In the genomic region with DNA sequence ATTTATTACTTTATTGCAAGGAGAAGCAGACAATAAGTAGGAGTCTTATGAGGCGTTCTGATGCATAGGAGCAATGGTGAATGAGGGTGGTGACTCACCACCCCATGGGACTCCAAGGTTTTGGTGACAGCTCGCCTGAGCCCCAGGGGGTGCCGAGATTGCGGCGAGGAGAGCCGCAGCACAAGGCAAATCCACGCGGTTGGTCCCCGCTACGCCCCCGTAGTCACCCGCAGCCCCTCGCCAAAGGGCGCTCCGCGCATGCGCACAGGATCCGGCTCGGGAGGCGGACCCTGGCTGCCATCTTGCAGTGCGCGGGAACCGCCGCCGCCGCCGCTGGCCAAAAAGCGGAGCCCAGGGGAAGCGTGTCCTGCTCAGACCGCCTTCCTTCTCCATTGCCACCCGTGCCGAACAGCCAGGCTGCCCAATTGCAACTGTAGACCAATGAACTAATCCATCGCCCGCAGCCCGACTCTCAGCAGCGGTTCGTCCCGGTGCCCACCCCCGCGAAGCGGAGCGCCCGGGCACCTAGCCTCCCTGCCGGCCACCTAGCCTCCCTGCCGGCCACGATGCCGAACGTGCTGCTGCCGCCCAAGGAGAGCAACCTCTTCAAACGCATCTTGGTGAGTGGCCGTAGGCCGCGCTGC, we compare ENCODE assay signal across 1 cellular context.
TF ChIP-seq lines count a peak whose summit lies in the region.

TSS of gene NAA16 (plus strand) at position 305 of the 644 bp plus-strand sequence. CDS start at position 567, 262 bp downstream.

TF ChIP-seq in HEK293, 187 proteins besides CTCF, POLR2A, EP300 and RAD21 (continued from another document and continues in another):
- TF ChIP-seq, protein P1, sequence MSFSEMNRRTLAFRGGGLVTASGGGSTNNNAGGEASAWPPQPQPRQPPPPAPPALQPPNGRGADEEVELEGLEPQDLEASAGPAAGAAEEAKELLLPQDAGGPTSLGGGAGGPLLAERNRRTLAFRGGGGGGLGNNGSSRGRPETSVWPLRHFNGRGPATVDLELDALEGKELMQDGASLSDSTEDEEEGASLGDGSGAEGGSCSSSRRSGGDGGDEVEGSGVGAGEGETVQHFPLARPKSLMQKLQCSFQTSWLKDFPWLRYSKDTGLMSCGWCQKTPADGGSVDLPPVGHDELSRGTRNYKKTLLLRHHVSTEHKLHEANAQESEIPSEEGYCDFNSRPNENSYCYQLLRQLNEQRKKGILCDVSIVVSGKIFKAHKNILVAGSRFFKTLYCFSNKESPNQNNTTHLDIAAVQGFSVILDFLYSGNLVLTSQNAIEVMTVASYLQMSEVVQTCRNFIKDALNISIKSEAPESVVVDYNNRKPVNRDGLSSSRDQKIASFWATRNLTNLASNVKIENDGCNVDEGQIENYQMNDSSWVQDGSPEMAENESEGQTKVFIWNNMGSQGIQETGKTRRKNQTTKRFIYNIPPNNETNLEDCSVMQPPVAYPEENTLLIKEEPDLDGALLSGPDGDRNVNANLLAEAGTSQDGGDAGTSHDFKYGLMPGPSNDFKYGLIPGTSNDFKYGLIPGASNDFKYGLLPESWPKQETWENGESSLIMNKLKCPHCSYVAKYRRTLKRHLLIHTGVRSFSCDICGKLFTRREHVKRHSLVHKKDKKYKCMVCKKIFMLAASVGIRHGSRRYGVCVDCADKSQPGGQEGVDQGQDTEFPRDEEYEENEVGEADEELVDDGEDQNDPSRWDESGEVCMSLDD (tag by site-specific recombination; IDR thresholded peaks at IDR 0.05), result no peak
- TF ChIP-seq ZNF792 (tag by site-specific recombination; IDR thresholded peaks at IDR 0.05), result no peak
- TF ChIP-seq MZF1 (tag by site-specific recombination; IDR thresholded peaks at IDR 0.05; ENCODE audit: borderline replicate concordance), result no peak
- peak; percentile 93 for TF ChIP-seq ZEB2 (tag by site-specific recombination; IDR thresholded peaks at IDR 0.05)
- no peak for TF ChIP-seq OVOL3 (tag by site-specific recombination; IDR thresholded peaks at IDR 0.05)
- no peak for TF ChIP-seq BCL11A (tag by site-specific recombination; IDR thresholded peaks at IDR 0.05; ENCODE audit: low read depth)
- TF ChIP-seq, protein P2, sequence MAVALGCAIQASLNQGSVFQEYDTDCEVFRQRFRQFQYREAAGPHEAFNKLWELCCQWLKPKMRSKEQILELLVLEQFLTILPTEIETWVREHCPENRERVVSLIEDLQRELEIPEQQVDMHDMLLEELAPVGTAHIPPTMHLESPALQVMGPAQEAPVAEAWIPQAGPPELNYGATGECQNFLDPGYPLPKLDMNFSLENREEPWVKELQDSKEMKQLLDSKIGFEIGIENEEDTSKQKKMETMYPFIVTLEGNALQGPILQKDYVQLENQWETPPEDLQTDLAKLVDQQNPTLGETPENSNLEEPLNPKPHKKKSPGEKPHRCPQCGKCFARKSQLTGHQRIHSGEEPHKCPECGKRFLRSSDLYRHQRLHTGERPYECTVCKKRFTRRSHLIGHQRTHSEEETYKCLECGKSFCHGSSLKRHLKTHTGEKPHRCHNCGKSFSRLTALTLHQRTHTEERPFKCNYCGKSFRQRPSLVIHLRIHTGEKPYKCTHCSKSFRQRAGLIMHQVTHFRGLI (tag by site-specific recombination; IDR thresholded peaks at IDR 0.05), result no peak
- TF ChIP-seq ZNF16 (tag by site-specific recombination; IDR thresholded peaks at IDR 0.05; ENCODE audit: low read depth), result no peak
- no peak for TF ChIP-seq ZNF248 (tag by site-specific recombination; IDR thresholded peaks at IDR 0.05)
- no peak for TF ChIP-seq PBX3 (CRISPR knock-in tag; IDR thresholded peaks at IDR 0.05)
- no peak for TF ChIP-seq ZNF654 (tag by site-specific recombination; IDR thresholded peaks at IDR 0.05; ENCODE audit: low read depth)
- peak; percentile 97 for TF ChIP-seq PATZ1 (tag by site-specific recombination; IDR thresholded peaks at IDR 0.05)
- TF ChIP-seq, protein P3, sequence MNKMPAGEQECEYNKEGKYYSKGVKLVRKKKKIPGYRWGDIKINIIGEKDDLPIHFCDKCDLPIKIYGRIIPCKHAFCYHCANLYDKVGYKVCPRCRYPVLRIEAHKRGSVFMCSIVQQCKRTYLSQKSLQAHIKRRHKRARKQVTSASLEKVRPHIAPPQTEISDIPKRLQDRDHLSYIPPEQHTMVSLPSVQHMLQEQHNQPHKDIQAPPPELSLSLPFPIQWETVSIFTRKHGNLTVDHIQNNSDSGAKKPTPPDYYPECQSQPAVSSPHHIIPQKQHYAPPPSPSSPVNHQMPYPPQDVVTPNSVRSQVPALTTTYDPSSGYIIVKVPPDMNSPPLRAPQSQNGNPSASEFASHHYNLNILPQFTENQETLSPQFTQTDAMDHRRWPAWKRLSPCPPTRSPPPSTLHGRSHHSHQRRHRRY (tag by site-specific recombination; IDR thresholded peaks at IDR 0.05), result no peak
- peak; percentile 69; the same call in 1 of the 2 replicates for TF ChIP-seq ZNF558 (tag by site-specific recombination; IDR thresholded peaks at IDR 0.05)
- peak; percentile 64 for TF ChIP-seq EGR2 (tag by site-specific recombination; IDR thresholded peaks at IDR 0.05; ENCODE audit: low read depth)
- TF ChIP-seq ZNF350 (tag by site-specific recombination; IDR thresholded peaks at IDR 0.05), result no peak
- TF ChIP-seq ZNF174 (tag by site-specific recombination; IDR thresholded peaks at IDR 0.05), result no peak
- peak; percentile 93 for TF ChIP-seq HIC1 (tag by site-specific recombination; IDR thresholded peaks at IDR 0.05)
- peak; percentile 57 for TF ChIP-seq ZNF76 (tag by site-specific recombination; IDR thresholded peaks at IDR 0.05; ENCODE audit: borderline replicate concordance, low read depth)
- no peak for TF ChIP-seq ZNF785 (tag by site-specific recombination; IDR thresholded peaks at IDR 0.05)
- TF ChIP-seq ZNF433 (tag by site-specific recombination; IDR thresholded peaks at IDR 0.05; ENCODE audit: low read depth), result no peak
- TF ChIP-seq ZBTB49 (tag by site-specific recombination; IDR thresholded peaks at IDR 0.05; ENCODE audit: low read depth), result no peak
- TF ChIP-seq, protein P4, sequence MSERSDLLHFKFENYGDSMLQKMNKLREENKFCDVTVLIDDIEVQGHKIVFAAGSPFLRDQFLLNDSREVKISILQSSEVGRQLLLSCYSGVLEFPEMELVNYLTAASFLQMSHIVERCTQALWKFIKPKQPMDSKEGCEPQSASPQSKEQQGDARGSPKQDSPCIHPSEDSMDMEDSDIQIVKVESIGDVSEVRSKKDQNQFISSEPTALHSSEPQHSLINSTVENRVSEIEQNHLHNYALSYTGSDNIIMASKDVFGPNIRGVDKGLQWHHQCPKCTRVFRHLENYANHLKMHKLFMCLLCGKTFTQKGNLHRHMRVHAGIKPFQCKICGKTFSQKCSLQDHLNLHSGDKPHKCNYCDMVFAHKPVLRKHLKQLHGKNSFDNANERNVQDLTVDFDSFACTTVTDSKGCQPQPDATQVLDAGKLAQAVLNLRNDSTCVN (tag by site-specific recombination; optimal IDR thresholded peaks at IDR 0.05), result peak; percentile 87
- TF ChIP-seq ZNF2 (tag by site-specific recombination; IDR thresholded peaks at IDR 0.05), result peak; percentile 54; the same call in 1 of the 2 replicates
- peak; percentile 66; the same call in 1 of the 2 replicates for TF ChIP-seq KLF9 (tag by site-specific recombination; IDR thresholded peaks at IDR 0.05; ENCODE audit: low read depth)
- no peak for TF ChIP-seq ZNF211 (tag by site-specific recombination; IDR thresholded peaks at IDR 0.05; ENCODE audit: low read depth)
- no peak for TF ChIP-seq ZNF843 (tag by site-specific recombination; IDR thresholded peaks at IDR 0.05)
- no peak for TF ChIP-seq ZSCAN16 (tag by site-specific recombination; IDR thresholded peaks at IDR 0.05)
- TF ChIP-seq ZFP69B (tag by site-specific recombination; IDR thresholded peaks at IDR 0.05), result peak; percentile 80
- TF ChIP-seq ZBTB1 (tag by site-specific recombination; IDR thresholded peaks at IDR 0.05), result no peak
- no peak; the same call in none of the 2 replicates for TF ChIP-seq INSM2 (tag by site-specific recombination; IDR thresholded peaks at IDR 0.05)
- no peak for TF ChIP-seq ZNF747 (tag by site-specific recombination; IDR thresholded peaks at IDR 0.05)
- peak; percentile 99 for TF ChIP-seq GLIS2 (tag by site-specific recombination; IDR thresholded peaks at IDR 0.05)
- TF ChIP-seq HOXC10 (CRISPR knock-in tag; IDR thresholded peaks at IDR 0.05), result no peak
- TF ChIP-seq ZNF670 (tag by site-specific recombination; IDR thresholded peaks at IDR 0.05; ENCODE audit: low read depth), result no peak
- no peak for TF ChIP-seq ZNF155 (tag by site-specific recombination; IDR thresholded peaks at IDR 0.05)
- TF ChIP-seq ZNF658 (tag by site-specific recombination; IDR thresholded peaks at IDR 0.05), result no peak
- TF ChIP-seq, protein P5, sequence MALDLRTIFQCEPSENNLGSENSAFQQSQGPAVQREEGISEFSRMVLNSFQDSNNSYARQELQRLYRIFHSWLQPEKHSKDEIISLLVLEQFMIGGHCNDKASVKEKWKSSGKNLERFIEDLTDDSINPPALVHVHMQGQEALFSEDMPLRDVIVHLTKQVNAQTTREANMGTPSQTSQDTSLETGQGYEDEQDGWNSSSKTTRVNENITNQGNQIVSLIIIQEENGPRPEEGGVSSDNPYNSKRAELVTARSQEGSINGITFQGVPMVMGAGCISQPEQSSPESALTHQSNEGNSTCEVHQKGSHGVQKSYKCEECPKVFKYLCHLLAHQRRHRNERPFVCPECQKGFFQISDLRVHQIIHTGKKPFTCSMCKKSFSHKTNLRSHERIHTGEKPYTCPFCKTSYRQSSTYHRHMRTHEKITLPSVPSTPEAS (tag by site-specific recombination; IDR thresholded peaks at IDR 0.05), result no peak
- no peak for TF ChIP-seq SCRT2 (tag by site-specific recombination; IDR thresholded peaks at IDR 0.05)
- no peak for TF ChIP-seq ZNF132 (tag by site-specific recombination; IDR thresholded peaks at IDR 0.05; ENCODE audit: borderline replicate concordance)
- TF ChIP-seq ZNF23 (tag by site-specific recombination; IDR thresholded peaks at IDR 0.05; ENCODE audit: borderline replicate concordance), result no peak
